ENCODE assay signal across 8 cellular contexts in the genomic region with DNA sequence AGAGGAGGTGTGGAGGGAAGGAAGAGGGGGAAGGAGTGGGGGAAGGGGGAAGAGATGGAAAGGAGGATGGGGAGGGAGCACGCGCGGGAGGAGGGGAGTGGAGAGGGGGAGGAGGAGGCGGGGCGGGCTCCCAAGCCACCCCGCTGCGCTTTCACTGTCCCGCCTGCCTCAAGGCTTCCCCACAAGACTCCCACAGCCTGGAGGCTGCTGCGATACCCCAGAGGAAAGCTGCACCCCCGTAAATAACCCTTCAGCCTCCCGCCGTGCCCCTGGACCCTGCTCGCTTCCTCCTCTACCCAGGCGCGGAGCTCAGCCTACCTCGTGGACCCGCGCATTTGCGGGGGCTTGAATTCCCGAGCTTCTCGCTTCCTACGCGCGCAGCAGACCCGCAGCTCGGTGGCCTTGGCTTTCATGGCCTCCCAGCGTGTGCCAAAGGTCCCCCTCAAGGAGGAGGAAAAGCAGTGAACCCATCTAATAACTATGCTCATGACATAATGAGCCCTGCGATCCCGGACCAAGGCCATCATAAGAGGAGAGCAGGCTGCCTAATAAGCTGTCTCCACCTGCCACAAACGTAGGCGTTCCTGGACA. TPM values are rescaled to one million over a fixed set of nuclear protein-coding genes. Genes with fewer than 3 reads are reported as not detected.
DNase-seq lines count a peak whose midpoint lies in the region; ATAC-seq, FAIRE-seq and TF ChIP-seq lines count a peak whose summit lies in the region.

A gene (minus strand): TSS at position 547 of the 591 bp plus-strand sequence. CDS start 23 bp downstream, at position 524.

- no peaks in the 10 kb centered on the region for H3K9me3 Mint-ChIP-seq in Calu3 (ENCODE audit: low read depth, unreplicated experiment)
- H3K9me3 Mint-ChIP-seq in naive thymus-derived CD4-positive, alpha-beta T cell: peaks cover 0 to 2% (median 0%) of the 10 kb centered on the region in 11 donors

- CTCF ChIA-PET in Calu3 (lab: Charles Lee): interaction anchor here (1.2 kb wide), 1 partner anchor 172 kb away, joined by 3 read pairs; no protein-coding TSS in a partner anchor
- CTCF ChIA-PET in naive thymus-derived CD4-positive, alpha-beta T cell (lab: Charles Lee): no interaction called here

- in situ Hi-C loops in ACHN (cut with HindIII; ENCODE audit: low pct_ligation_motif_present, low pct_unique_long_range_greater_than_20kb, low sequenced_read_pairs): no loop called here

- BruUV-seq in Calu3 (replicated peaks; lab: Mats Ljungman, UMichigan): no TSS peak

- H3K4me3 ChIP-seq in fibroblast of pulmonary artery (replicated peaks; ENCODE audit: low read depth, low read length): peak within 1 kb of the TSS; percentile 59
- peak within 1 kb of the TSS; percentile 64 for H3K4me3 ChIP-seq in naive thymus-derived CD4-positive, alpha-beta T cell (ENCODE audit: low read length)

- DNase-seq in Calu3 (peak; percentile 49), fibroblast of pulmonary artery (ENCODE audit: low read depth) (peak; percentile 50), urothelium cell line (ENCODE audit: low spot score) (peak; percentile 57), NCI-H187 treated with DMSO at 0.1 percent for 48 hours (lab: John Stamatoyannopoulos, UW) (no peak), ACHN (no peak)
- peak; percentile 28 for DNase-seq in activated CD8-positive, alpha-beta memory T cell treated with anti-CD3 and anti-CD28 coated beads, Interleukin-2, amount 50 U/mL, for 4 hours
- peak in 4 of 9 donors; percentile 22 to 41 (median 28) for DNase-seq in naive thymus-derived CD4-positive, alpha-beta T cell

- H3K36me3 ChIP-seq in naive thymus-derived CD4-positive, alpha-beta T cell (ENCODE audit: control insufficient read depth in 2 of 3, insufficient read depth in 3 of 3, low read length in 3 of 3): no peaks in the 10 kb centered on the region

- no peaks in the 10 kb centered on the region for H3K9me3 ChIP-seq in naive thymus-derived CD4-positive, alpha-beta T cell (ENCODE audit: control insufficient read depth in 2 of 3, low read length in 3 of 3)

- peaks cover 25% of the 10 kb centered on the region for H3K4me1 Mint-ChIP-seq in Calu3 (ENCODE audit: low read depth, unreplicated experiment)
- peaks cover 24 to 50% (median 44%) of the 10 kb centered on the region in 7 donors for H3K4me1 Mint-ChIP-seq in naive thymus-derived CD4-positive, alpha-beta T cell

- no peaks in the 10 kb centered on the region for H3K27me3 Mint-ChIP-seq in Calu3 (ENCODE audit: unreplicated experiment)
- peaks cover 0 to 19% (median 0%) of the 10 kb centered on the region in 5 donors for H3K27me3 Mint-ChIP-seq in naive thymus-derived CD4-positive, alpha-beta T cell

- peak; percentile 54 for ATAC-seq in HG02759 (IDR thresholded peaks at IDR 0.05; ENCODE audit: unreplicated experiment)
- peak; percentile 45 for ATAC-seq in naive thymus-derived CD4-positive, alpha-beta T cell

- peaks cover 9% of the 10 kb centered on the region for H3K36me3 Mint-ChIP-seq in Calu3 (ENCODE audit: insufficient read depth, unreplicated experiment)
- no peaks in the 10 kb centered on the region for H3K36me3 Mint-ChIP-seq in naive thymus-derived CD4-positive, alpha-beta T cell

- FAIRE-seq in urothelium cell line (lab: Jason Lieb, UNC): no peak

- POLR2A ChIA-PET in naive thymus-derived CD4-positive, alpha-beta T cell (lab: Charles Lee): interaction anchor here (0.6 to 3.5 kb wide), 3 partner anchors 23 to 95 kb away, joined by 3 to 23 read pairs (median 4); a partner anchor contains a TSS

- TF ChIP-seq CTCF in Calu3 (IDR thresholded peaks at IDR 0.05; ENCODE audit: unreplicated experiment) (no peak), fibroblast of pulmonary artery (IDR thresholded peaks at IDR 0.05; ENCODE audit: low read length, missing control alignments) (no peak)

- intact Hi-C loops in Calu3 (cut with micrococcal nuclease; ENCODE audit: unreplicated experiment): no loop called here
- intact Hi-C loops in naive thymus-derived CD4-positive, alpha-beta T cell (cut with micrococcal nuclease): loop anchor here (1.0 to 2.0 kb wide), 4 partner anchors 19 to 96 kb away; a partner anchor contains a TSS

- peaks cover 0 to 6% of the 10 kb centered on the region in 2 donors for H3K4me1 ChIP-seq in naive thymus-derived CD4-positive, alpha-beta T cell (ENCODE audit: control insufficient read depth in 2 of 2, insufficient read depth in 2 of 2, low read length in 2 of 2)

- no peaks in the 10 kb centered on the region for H3K27me3 ChIP-seq in naive thymus-derived CD4-positive, alpha-beta T cell (ENCODE audit: control insufficient read depth in 2 of 2, insufficient read depth in 2 of 2, low read length in 2 of 2)

- peak within 1 kb of the TSS; percentile 90 for H3K27ac Mint-ChIP-seq in Calu3 (ENCODE audit: unreplicated experiment)
- H3K27ac Mint-ChIP-seq in naive thymus-derived CD4-positive, alpha-beta T cell: peak within 1 kb of the TSS; percentile 41 to 83 (median 81)

- peak within 1 kb of the TSS; percentile 90 for H3K4me3 Mint-ChIP-seq in Calu3 (ENCODE audit: low read depth, unreplicated experiment)
- H3K4me3 Mint-ChIP-seq in naive thymus-derived CD4-positive, alpha-beta T cell: peak within 1 kb of the TSS; percentile 84 to 95 (median 92)

- peak within 1 kb of the TSS; percentile 27 for H3K27ac ChIP-seq in naive thymus-derived CD4-positive, alpha-beta T cell (ENCODE audit: low read depth, low read length)

RNA-seq across cellular contexts. Expression of the gene that starts here (rescaled TPM):
- 0.44 and 0.45 TPM in 2 replicates for total RNA-seq in Calu3 (2022)
- total RNA-seq in naive thymus-derived CD4-positive, alpha-beta T cell: not detected
- not detected for polyA plus RNA-seq in naive thymus-derived CD4-positive, alpha-beta T cell

Comparison
In these comparisons a context has a peak if more than half of its experiments do, and no peak if none do; other contexts are left out.
1. Peak in DNase-seq in Calu3; RNA of the gene not detected or under 1 TPM.
2. Peak in ATAC-seq, H3K4me3 ChIP-seq and H3K27ac ChIP-seq in naive thymus-derived CD4-positive, alpha-beta T cell; RNA of the gene not detected or under 1 TPM.
3. DNase-seq: peak in activated CD8-positive, alpha-beta memory T cell treated with anti-CD3 and anti-CD28 coated beads, Interleukin-2, amount 50 U/mL, for 4 hours (single experiment), fibroblast of pulmonary artery (single experiment) and urothelium cell line (single experiment); none in NCI-H187 treated with DMSO at 0.1 percent for 48 hours (single experiment) and ACHN (single experiment).